In the genomic region with DNA sequence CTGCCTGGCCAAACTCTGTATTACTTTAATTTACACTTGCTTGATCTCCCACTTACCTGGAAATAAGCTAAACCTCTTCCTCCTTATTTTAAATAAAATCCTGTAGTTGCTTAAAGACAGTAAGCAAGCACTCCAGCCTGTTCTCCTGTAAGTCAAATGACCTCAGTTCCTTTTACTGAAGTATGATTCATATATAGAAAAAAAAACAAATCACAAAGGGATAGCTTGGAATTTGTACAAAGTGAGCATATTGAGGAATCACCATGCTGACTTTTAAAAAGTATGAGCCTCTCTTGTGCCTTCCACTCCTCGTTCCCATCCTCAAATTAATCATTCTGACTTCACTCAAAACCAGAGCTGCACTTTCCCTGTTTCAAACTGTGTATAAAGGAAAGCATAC, we compare ENCODE assay signal across 22 cellular contexts. TPM values are rescaled to one million over a fixed set of nuclear protein-coding genes. Genes with fewer than 3 reads are reported as not detected.
DNase-seq lines count a peak whose midpoint lies in the region; ATAC-seq and TF ChIP-seq lines count a peak whose summit lies in the region.
"Had no signal": no experiment of that assay in that cellular context is flagged by ENCODE, and none has a peak within 500 bp of the region (broad histone marks: within the 10 kb centered on the region; RNA-seq: fewer than 3 reads in every experiment).

No MANE protein-coding gene starts in this region.

- H4K20me1 ChIP-seq in PC-3 (ENCODE audit: low read length): no peaks in the 10 kb centered on the region
- H4K20me1 ChIP-seq: BLaER1 treated with 17β-estradiol and CSF1 and Interleukin-3, amounts not matched to agents 10 nM and 100 nM had no signal

- peak; percentile 37; the same call in 1 of the 2 replicates for ATAC-seq in PC-3
- ATAC-seq in GM21515 (IDR thresholded peaks at IDR 0.05; ENCODE audit: unreplicated experiment): no peak
- ATAC-seq in right cardiac atrium: no peak
- ATAC-seq: HepG2, K562 had no signal

- H3K4me2 ChIP-seq in PC-3 (ENCODE audit: low read length): no peak overlapping the region
- H3K4me2 ChIP-seq: BLaER1 treated with 17β-estradiol and CSF1 and Interleukin-3, amounts not matched to agents 10 nM and 100 nM had no signal

- no peaks in the 10 kb centered on the region for H3K9me3 ChIP-seq in PC-3 (ENCODE audit: low read length)
- no peaks in the 10 kb centered on the region for H3K9me3 ChIP-seq in right cardiac atrium (ENCODE audit: control insufficient read depth, low read length)
- H3K9me3 ChIP-seq: BLaER1 treated with 17β-estradiol and CSF1 and Interleukin-3, amounts not matched to agents 10 nM and 100 nM had no signal

- H3K4me3 ChIP-seq in PC-3 (ENCODE audit: low read length) (no peak overlapping the region), cardiac fibroblast (replicated peaks in 1 of 2; ENCODE audit: low read depth in 2 of 2, low read length in 2 of 2) (no peak overlapping the region), right cardiac atrium (ENCODE audit: low read length) (no peak overlapping the region)
- H3K4me3 ChIP-seq: BLaER1 treated with 17β-estradiol and CSF1 and Interleukin-3, amounts not matched to agents 10 nM and 100 nM; K562 had no signal

- H3K4me1 ChIP-seq in PC-3 (ENCODE audit: insufficient read depth, low read length) (peaks cover 4% of the 10 kb centered on the region; the same call in 1 of the 2 replicates), right cardiac atrium (ENCODE audit: control insufficient read depth, insufficient read depth, low read length) (no peaks in the 10 kb centered on the region)
- H3K4me1 ChIP-seq: BLaER1 treated with 17β-estradiol and CSF1 and Interleukin-3, amounts not matched to agents 10 nM and 100 nM had no signal

- H3K9ac ChIP-seq in PC-3 (ENCODE audit: low read length): no peak overlapping the region
- H3K9ac ChIP-seq: BLaER1 treated with 17β-estradiol and CSF1 and Interleukin-3, amounts not matched to agents 10 nM and 100 nM had no signal

- H3K36me3 ChIP-seq in PC-3 (ENCODE audit: low read depth, low read length): no peaks in the 10 kb centered on the region
- H3K36me3 ChIP-seq: BLaER1 treated with 17β-estradiol and CSF1 and Interleukin-3, amounts not matched to agents 10 nM and 100 nM had no signal

- WGBS in right cardiac atrium: 80% methylated on average over 1 of the region's 1 CpG

- H3K27ac ChIP-seq in PC-3 (ENCODE audit: low read length): no peak overlapping the region
- no peak overlapping the region for H3K27ac ChIP-seq in right cardiac atrium (ENCODE audit: low read length)
- H3K27ac ChIP-seq: BLaER1 treated with 17β-estradiol and CSF1 and Interleukin-3, amounts not matched to agents 10 nM and 100 nM had no signal

- TF ChIP-seq CTCF in PC-3 (conservative IDR thresholded peaks at IDR 0.05; ENCODE audit: low read depth, low read length) (no peak), cardiac fibroblast (IDR thresholded peaks at IDR 0.05; ENCODE audit: low read depth, low read length) (no peak), GM13976 (IDR thresholded peaks at IDR 0.05; ENCODE audit: borderline replicate concordance, control extremely low read depth, extremely low read depth, insufficient read depth, missing control alignments) (no peak)

- H2AFZ ChIP-seq in PC-3 (ENCODE audit: low read length): no peak overlapping the region

- H3F3A ChIP-seq in PC-3 (ENCODE audit: low read length, unreplicated experiment): no peaks in the 10 kb centered on the region

- H3K9me2 ChIP-seq in PC-3 (replicated peaks; ENCODE audit: low read length): no peaks in the 10 kb centered on the region

- peak; percentile 19 for DNase-seq in PC-3
- DNase-seq in cardiac fibroblast (ENCODE audit: low read depth in 2 of 2): peak; percentile 39 to 61
- DNase-seq in iris pigment epithelial cell (ENCODE audit: low read depth): peak; percentile 1
- DNase-seq in ecto neural progenitor cell (ENCODE audit: low spot score): no peak
- DNase-seq in GM13976 (ENCODE audit: low spot score): no peak
- no peak for DNase-seq in right cardiac atrium
- DNase-seq: CD4-positive, alpha-beta memory T cell; DND-41; NCI-H1092 treated with DMSO at 0.1 percent for 48 hours; NCI-H1436 treated with DMSO at 0.1 percent for 48 hours; NCI-H1930; NCI-H226; NCI-H524; NCI-H774; SHP77 had no signal

- in situ Hi-C loops in GM13976 (cut with MboI; ENCODE audit: low sequenced_read_pairs, unreplicated experiment): no loop called here

- intact Hi-C loops in PC-3 (cut with micrococcal nuclease): no loop called here
- intact Hi-C loops in right cardiac atrium (cut with DNase I): no loop called here

- no peaks in the 10 kb centered on the region for H3K79me2 ChIP-seq in PC-3 (ENCODE audit: low read length)

- CTCF ChIA-PET in PC-3 (lab: Charles Lee): no interaction called here

- H3K27me3 ChIP-seq in PC-3 (ENCODE audit: low read length) (no peaks in the 10 kb centered on the region), right cardiac atrium (ENCODE audit: control insufficient read depth, insufficient read depth) (no peaks in the 10 kb centered on the region)
- H3K27me3 ChIP-seq: BLaER1 treated with 17β-estradiol and CSF1 and Interleukin-3, amounts not matched to agents 10 nM and 100 nM had no signal

- BruUV-seq in PC-3 (replicated peaks; lab: Mats Ljungman, UMichigan): no TSS peak

- POLR2A ChIA-PET in PC-3 (lab: Charles Lee; ENCODE audit: unreplicated experiment): no interaction called here

RNA-seq across cellular contexts. Expression of gene C10orf90, which starts 52.0 kb away (rescaled TPM):
- total RNA-seq in PC-3 (2014; rRNA removed) (0.18 and 2.0 TPM in 2 replicates), right cardiac atrium (under 1 TPM in 1 of 4 donors, not detected in 3; 0.22 TPM)
- not detected for polyA plus RNA-seq in right cardiac atrium
- total RNA-seq: CD4-positive, alpha-beta memory T cell; G401; H1; HepG2; K562; OCI-LY7 had no signal
- polyA plus RNA-seq: CD4-positive, alpha-beta memory T cell; HepG2; K562 had no signal

Comparison
In these comparisons a context has a peak if more than half of its experiments do, and no peak if none do; other contexts are left out.
1. DNase-seq: peak in PC-3 (single experiment), cardiac fibroblast (2 of 2) and iris pigment epithelial cell (single experiment); none in ecto neural progenitor cell (single experiment), GM13976 (single experiment) and right cardiac atrium (0 of 3).